Comparison of ENCODE assay signal across 19 cellular contexts in the genomic region with DNA sequence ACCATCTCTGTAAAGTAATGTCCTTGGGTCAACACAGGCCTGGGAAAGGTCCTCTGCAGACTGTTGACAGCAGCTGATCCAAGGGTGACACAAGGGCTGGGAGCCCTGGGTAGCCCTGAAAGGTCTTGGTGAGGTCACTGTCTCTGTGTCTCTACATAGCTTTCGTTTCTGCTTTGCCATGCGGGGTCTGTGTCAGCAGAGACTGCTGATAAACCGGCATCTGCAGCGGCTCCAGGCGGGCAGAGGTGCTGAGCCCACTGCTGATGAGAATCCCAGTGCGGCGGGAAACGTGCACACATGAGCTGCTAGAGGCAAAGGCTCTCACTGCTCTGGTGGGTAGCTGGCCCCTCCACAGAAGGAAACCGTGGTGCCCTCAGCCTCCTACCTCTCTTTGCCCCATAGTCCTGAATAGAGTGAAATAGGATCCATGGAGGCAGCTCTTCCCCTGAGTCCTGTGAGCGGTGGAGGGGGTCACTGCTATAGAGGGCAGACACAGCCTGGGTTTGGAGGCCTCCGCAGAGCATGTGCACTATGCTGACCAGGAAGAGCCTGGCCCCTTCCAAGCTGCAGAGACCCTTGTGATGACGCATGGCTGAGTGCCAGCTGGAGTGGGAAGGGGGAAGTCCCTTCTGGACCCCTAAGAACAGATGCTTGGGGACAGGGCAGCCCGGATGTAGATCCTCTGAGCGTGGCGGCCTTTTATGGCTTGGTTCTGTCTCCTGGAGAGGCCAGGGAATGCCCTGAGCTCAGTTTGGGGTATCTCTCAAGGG. TPM values are rescaled to one million over a fixed set of nuclear protein-coding genes. Genes with fewer than 3 reads are reported as not detected.
A peak's percentile ranks its signal among the peaks of the same experiment; 100 is the strongest.
DNase-seq lines count a peak whose midpoint lies in the region; ATAC-seq and TF ChIP-seq lines count a peak whose summit lies in the region.
"Had no signal": no experiment of that assay in that cellular context is flagged by ENCODE, and none has a peak within 500 bp of the region (broad histone marks: within the 10 kb centered on the region; RNA-seq: fewer than 3 reads in every experiment).

No MANE protein-coding gene starts in this region.

- 71% methylated on average over 15 of the region's 15 CpGs for WGBS in hepatocyte (ENCODE audit: low lambda C conversion rate, missing lambda C conversion rate)

- peak overlapping the region; percentile 89 for H3K4me2 ChIP-seq in OCI-LY3 (ENCODE audit: low read length)
- H3K4me2 ChIP-seq in hepatocyte = no peak overlapping the region
- H3K4me2 ChIP-seq: GM23338 had no signal

- H3K9ac ChIP-seq in OCI-LY3 (ENCODE audit: low read length) = peak overlapping the region; percentile 82

- DNase-seq in hepatocyte (ENCODE audit: low spot score) (no peak), posterior vena cava (ENCODE audit: low spot score) (peak; percentile 78), NK-92 (lab: John Stamatoyannopoulos, UW; ENCODE audit: unreplicated experiment) (no peak)
- DNase-seq: activated CD8-positive, alpha-beta memory T cell treated with anti-CD3 and anti-CD28 coated beads, Interleukin-2, amount 10 ng/mL, durations not matched to agents 7 days and 5 days; amniotic stem cell; DMS 273 treated with DMSO at 0.1 percent for 48 hours; hippocampal formation; NCI-H1694 treated with DMSO at 0.1 percent for 48 hours; NCI-H345; NK-92 treated with Interleukin-12 subunit alpha and Interleukin-12 subunit beta, amount 100 ng/mL, for 24 hours; SIG-M5; small intestine had no signal

- H3K36me3 ChIP-seq in OCI-LY3 (replicated peaks; ENCODE audit: low read depth, low read length) = peaks cover 49% of the 10 kb centered on the region
- H3K36me3 ChIP-seq in hepatocyte (replicated peaks; ENCODE audit: insufficient read depth, low read depth) = no peaks in the 10 kb centered on the region

- TF ChIP-seq CTCF in OCI-LY3 (IDR thresholded peaks at IDR 0.05; ENCODE audit: low read depth, low read length) = peak; percentile 17; the same call in 1 of the 2 replicates
- TF ChIP-seq CTCF in hepatocyte (IDR thresholded peaks at IDR 0.05; ENCODE audit: poor library complexity) = no peak

- H3K27me3 ChIP-seq in OCI-LY3 (ENCODE audit: low read depth, low read length) (no peaks in the 10 kb centered on the region), hepatocyte (no peaks in the 10 kb centered on the region)
- H3K27me3 ChIP-seq: pancreas had no signal

- intact Hi-C loops in posterior vena cava (cut with DNase I) = no loop called here

- no peaks in the 10 kb centered on the region for H3K9me2 ChIP-seq in hepatocyte (replicated peaks; ENCODE audit: insufficient read depth)

- peak; percentile 44 for ATAC-seq in GM18907 (IDR thresholded peaks at IDR 0.05; ENCODE audit: unreplicated experiment)
- ATAC-seq in HG02588 (IDR thresholded peaks at IDR 0.05; ENCODE audit: unreplicated experiment) = no peak
- no peak for ATAC-seq in HG03342 (IDR thresholded peaks at IDR 0.05; ENCODE audit: unreplicated experiment)
- ATAC-seq: activated CD4-positive, CD25-positive, alpha-beta regulatory T cell treated with anti-CD3 and anti-CD28 coated beads, Interleukin-2, amount 50 U/mL, for 24 hours; activated CD8-positive, alpha-beta memory T cell treated with anti-CD3 and anti-CD28 coated beads, Interleukin-2, amount 10 ng/mL, durations not matched to agents 7 days and 5 days; pancreas had no signal

- H3K9me3 ChIP-seq in OCI-LY3 (ENCODE audit: insufficient read depth, low read length) = no peaks in the 10 kb centered on the region
- no peaks in the 10 kb centered on the region for H3K9me3 ChIP-seq in hepatocyte (ENCODE audit: low read depth)
- H3K9me3 ChIP-seq: pancreas had no signal

- H3K4me3 ChIP-seq in OCI-LY3 (ENCODE audit: low read length) = peak overlapping the region; percentile 65
- no peak overlapping the region for H3K4me3 ChIP-seq in hepatocyte
- H3K4me3 ChIP-seq: GM23338, pancreas had no signal

- H3K79me2 ChIP-seq in OCI-LY3 (ENCODE audit: low read length) = peaks cover 27% of the 10 kb centered on the region
- H3K79me2 ChIP-seq in hepatocyte = no peaks in the 10 kb centered on the region

- peaks cover 56% of the 10 kb centered on the region for H3K4me1 ChIP-seq in OCI-LY3 (ENCODE audit: low read length)
- H3K4me1 ChIP-seq in hepatocyte (ENCODE audit: insufficient read depth) = peaks cover 34% of the 10 kb centered on the region
- H3K4me1 ChIP-seq: pancreas had no signal

- peak overlapping the region; percentile 95 for H3K27ac ChIP-seq in OCI-LY3 (ENCODE audit: low read length)
- H3K27ac ChIP-seq in hepatocyte = peak overlapping the region; percentile 9
- H3K27ac ChIP-seq: pancreas had no signal

- H2AFZ ChIP-seq in OCI-LY3 (ENCODE audit: low read depth, low read length) (no peak overlapping the region), hepatocyte (no peak overlapping the region)
- H2AFZ ChIP-seq: GM23338 had no signal

- no peaks in the 10 kb centered on the region for H4K20me1 ChIP-seq in OCI-LY3 (ENCODE audit: insufficient read depth, low read length)
- H4K20me1 ChIP-seq in hepatocyte (ENCODE audit: insufficient read depth, poor library complexity, severe bottlenecking) = no peaks in the 10 kb centered on the region

RNA-seq across cellular contexts. Expression of gene ST3GAL4, which starts 17.8 kb away (rescaled TPM):
- total RNA-seq in hepatocyte (25.2 and 31.5 TPM in 2 replicates), posterior vena cava (10 to 100 TPM; 36.8 to 44.6 TPM)
- 31.0 and 33.5 TPM in 2 replicates for polyA plus RNA-seq in hepatocyte

RNA-seq across cellular contexts. Expression of gene DCPS, which starts 33.8 kb away (rescaled TPM):
- total RNA-seq in hepatocyte = 6.5 and 6.9 TPM in 2 replicates
- polyA plus RNA-seq in hepatocyte = 16.8 and 25.6 TPM in 2 replicates
- 10 to 100 TPM; 11.3 to 14.3 TPM for total RNA-seq in posterior vena cava

RNA-seq across cellular contexts. Expression of gene TIRAP, which starts 54.8 kb away (rescaled TPM):
- total RNA-seq in hepatocyte (5.3 and 7.5 TPM in 2 replicates), posterior vena cava (10 to 100 TPM in 1 of 2 donors, 1 to 10 TPM in 1; 7.7 to 12.5 TPM)
- 3.2 and 6.4 TPM in 2 replicates for polyA plus RNA-seq in hepatocyte
